ENCODE assay signal across 13 cellular contexts in the genomic region with DNA sequence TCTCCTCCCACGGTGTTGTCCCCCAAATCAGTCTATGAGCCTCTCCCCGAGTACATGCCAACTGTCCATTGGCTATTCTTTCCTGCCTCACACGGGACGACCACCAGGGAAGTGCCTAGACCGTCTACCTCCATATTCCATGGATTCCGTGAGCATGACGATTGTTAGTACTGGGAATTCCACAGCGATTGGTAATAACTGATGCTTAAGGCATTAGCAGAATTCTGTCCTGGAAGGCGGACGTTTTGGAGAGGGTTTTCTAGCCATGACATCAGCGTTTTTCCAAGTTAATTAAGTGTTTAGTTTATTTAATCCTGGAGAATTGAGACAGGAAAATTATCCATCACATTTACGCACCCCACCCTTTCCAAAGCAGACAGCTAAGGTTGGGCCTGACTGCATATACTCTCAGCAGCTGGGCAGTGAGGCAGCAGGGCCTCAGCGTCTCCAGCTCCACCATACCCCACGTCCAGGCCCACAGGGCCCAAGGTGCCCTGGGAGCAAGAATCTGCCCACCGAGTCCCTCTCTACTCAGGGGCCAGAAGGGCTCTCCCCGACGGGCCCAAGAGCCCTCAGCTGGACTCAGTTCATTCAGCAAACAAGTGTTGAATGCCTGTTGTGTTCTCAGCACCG.
DNase-seq lines count a peak whose midpoint lies in the region; ATAC-seq, FAIRE-seq and TF ChIP-seq lines count a peak whose summit lies in the region.
"Had no signal": no experiment of that assay in that cellular context is flagged by ENCODE, and none has a peak within 500 bp of the region (broad histone marks: within the 10 kb centered on the region; RNA-seq: fewer than 3 reads in every experiment).

No MANE protein-coding gene starts in this region.

- no peak for FAIRE-seq in kidney (lab: Jason Lieb, UNC)

- peaks cover 0 to 4% of the 10 kb centered on the region in 2 donors for H3K4me1 ChIP-seq in kidney (ENCODE audit: control insufficient read depth in 1 of 2, insufficient read depth in 1 of 2, low read depth in 1 of 2, low read length in 2 of 2)
- H3K4me1 ChIP-seq in upper lobe of right lung, result peaks cover 29% of the 10 kb centered on the region

- DNase-seq in HCEC 1CT, result peak; percentile 82
- DNase-seq in astrocyte of the hippocampus (ENCODE audit: low read depth, low spot score), result peak; percentile 95
- DNase-seq in kidney, result peak; percentile 29
- DNase-seq in upper lobe of right lung, result no peak
- DNase-seq in omental fat pad (ENCODE audit: low spot score), result no peak
- DNase-seq in DMS79 (lab: John Stamatoyannopoulos, UW), result no peak
- DNase-seq: activated naive CD8-positive, alpha-beta T cell treated with anti-CD3 and anti-CD28 coated beads for 36 hours; lower lobe of right lung; NCI-H1694 treated with DMSO at 0.1 percent for 48 hours; NCI-H82; stimulated activated CD4-positive, alpha-beta T cell treated with anti-CD3 and anti-CD28 coated beads, Interleukin-12 subunit alpha, Interleukin-12 subunit beta, amount 100 ng/mL, for 4 hours had no signal

- no peaks in the 10 kb centered on the region for H3K9me3 ChIP-seq in kidney (ENCODE audit: control insufficient read depth in 1 of 2, low read length in 2 of 2)
- no peaks in the 10 kb centered on the region for H3K9me3 ChIP-seq in upper lobe of right lung
- H3K9me3 ChIP-seq: lower lobe of right lung had no signal

- TF ChIP-seq CTCF in kidney (IDR thresholded peaks at IDR 0.05; ENCODE audit: borderline replicate concordance, extremely low read depth, insufficient read depth) (no peak), upper lobe of right lung (IDR thresholded peaks at IDR 0.05) (no peak), omental fat pad (IDR thresholded peaks at IDR 0.05) (no peak)

- H3K9ac ChIP-seq in kidney (ENCODE audit: low read length in 2 of 2), result no peak overlapping the region

- intact Hi-C loops in kidney (cut with DNase I), result no loop called here
- intact Hi-C loops in upper lobe of right lung (cut with DNase I), result no loop called here

- peak; percentile 18 for ATAC-seq in upper lobe of right lung
- no peak for ATAC-seq in omental fat pad (ENCODE audit: low FRiP score)
- ATAC-seq in HG03571 (IDR thresholded peaks at IDR 0.05; ENCODE audit: unreplicated experiment), result no peak
- no peak for ATAC-seq in HG03378 (IDR thresholded peaks at IDR 0.05; ENCODE audit: unreplicated experiment)

- H3K27me3 ChIP-seq in upper lobe of right lung, result no peaks in the 10 kb centered on the region

- H3K4me3 ChIP-seq in kidney (ENCODE audit: low read length in 2 of 2) (no peak overlapping the region), upper lobe of right lung (no peak overlapping the region)
- H3K4me3 ChIP-seq: lower lobe of right lung had no signal

- H3K27ac ChIP-seq in kidney (ENCODE audit: low read depth in 2 of 2, low read length in 2 of 2) (no peak overlapping the region), upper lobe of right lung (peak overlapping the region; percentile 24)
- H3K27ac ChIP-seq: lower lobe of right lung had no signal

- H3K36me3 ChIP-seq in kidney (ENCODE audit: control insufficient read depth in 1 of 2, insufficient read depth in 2 of 2, low read length in 2 of 2) (no peaks in the 10 kb centered on the region), upper lobe of right lung (no peaks in the 10 kb centered on the region)

Comparison
In these comparisons a context has a peak if more than half of its experiments do, and no peak if none do; other contexts are left out.
1. DNase-seq: peak in HCEC 1CT (single experiment), astrocyte of the hippocampus (single experiment) and kidney (single experiment); none in upper lobe of right lung (single experiment), omental fat pad (single experiment) and DMS79 (single experiment).